8 cellular contexts compared by ENCODE assay signal in genomic region chr17:37824534-37825485, GRCh38.
DNase-seq lines count a peak whose midpoint lies in the region; ATAC-seq and TF ChIP-seq lines count a peak whose summit lies in the region.

No MANE protein-coding gene starts in this region.

- no peaks in the 10 kb centered on the region for H3K36me3 ChIP-seq in endodermal cell (ENCODE audit: control insufficient read depth, insufficient read depth, low read length)

- TF ChIP-seq CTCF in endodermal cell (conservative IDR thresholded peaks at IDR 0.05), result no peak

- H3K4me1 ChIP-seq in endodermal cell (ENCODE audit: control insufficient read depth, insufficient read depth, low read length), result peaks cover 5% of the 10 kb centered on the region

- H3K36me3 Mint-ChIP-seq in endodermal cell (ENCODE audit: low read depth), result no peaks in the 10 kb centered on the region

- no peaks in the 10 kb centered on the region for H3K9me3 ChIP-seq in endodermal cell (ENCODE audit: control insufficient read depth, low read length)

- H3K4me1 Mint-ChIP-seq in endodermal cell, result peaks cover 16% of the 10 kb centered on the region

- no peak overlapping the region for H3K4me3 ChIP-seq in endodermal cell (ENCODE audit: low read length)

- peak; percentile 90 for DNase-seq in M059J (ENCODE audit: low read depth)
- DNase-seq in endodermal cell, result peak; percentile 94
- DNase-seq in pons (ENCODE audit: low spot score), result peak; percentile 30
- no peak for DNase-seq in mucosa of gallbladder (ENCODE audit: low spot score)
- DNase-seq in NCI-H1417 (lab: John Stamatoyannopoulos, UW), result no peak
- DNase-seq in HuH-7.5 (ENCODE audit: low spot score), result no peak

- 68 to 74% methylated on average over 10 to 13 of the region's 13 CpGs for WGBS in endodermal cell (ENCODE audit: insufficient coverage in 1 of 2, insufficient read length in 1 of 2), 2 experiments

- no peaks in the 10 kb centered on the region for H3K9me3 Mint-ChIP-seq in endodermal cell

- H3K9ac ChIP-seq in endodermal cell (ENCODE audit: extremely low read depth, low read length, poor library complexity, severe bottlenecking), result no peak overlapping the region

- H3K27me3 Mint-ChIP-seq in endodermal cell (ENCODE audit: insufficient read depth), result no peaks in the 10 kb centered on the region

- ATAC-seq in GM19043 (IDR thresholded peaks at IDR 0.05; ENCODE audit: low read depth, unreplicated experiment), result peak; percentile 49
- no peak for ATAC-seq in GM19455 (IDR thresholded peaks at IDR 0.05; ENCODE audit: unreplicated experiment)

- no peak overlapping the region for H3K4me3 Mint-ChIP-seq in endodermal cell

- H3K27ac ChIP-seq in endodermal cell (ENCODE audit: low read depth, low read length), result no peak overlapping the region

- H3K27me3 ChIP-seq in endodermal cell (ENCODE audit: control insufficient read depth, insufficient read depth, low read length, poor library complexity, severe bottlenecking), result no peaks in the 10 kb centered on the region

- H3K27ac Mint-ChIP-seq in endodermal cell, result no peak overlapping the region

Comparison
In these comparisons a context has a peak if more than half of its experiments do, and no peak if none do; other contexts are left out.
1. DNase-seq: peak in M059J (single experiment), endodermal cell (single experiment) and pons (single experiment); none in mucosa of gallbladder (single experiment), NCI-H1417 (0 of 3) and HuH-7.5 (single experiment).